9 cellular contexts compared by ENCODE assay signal in the genomic region with DNA sequence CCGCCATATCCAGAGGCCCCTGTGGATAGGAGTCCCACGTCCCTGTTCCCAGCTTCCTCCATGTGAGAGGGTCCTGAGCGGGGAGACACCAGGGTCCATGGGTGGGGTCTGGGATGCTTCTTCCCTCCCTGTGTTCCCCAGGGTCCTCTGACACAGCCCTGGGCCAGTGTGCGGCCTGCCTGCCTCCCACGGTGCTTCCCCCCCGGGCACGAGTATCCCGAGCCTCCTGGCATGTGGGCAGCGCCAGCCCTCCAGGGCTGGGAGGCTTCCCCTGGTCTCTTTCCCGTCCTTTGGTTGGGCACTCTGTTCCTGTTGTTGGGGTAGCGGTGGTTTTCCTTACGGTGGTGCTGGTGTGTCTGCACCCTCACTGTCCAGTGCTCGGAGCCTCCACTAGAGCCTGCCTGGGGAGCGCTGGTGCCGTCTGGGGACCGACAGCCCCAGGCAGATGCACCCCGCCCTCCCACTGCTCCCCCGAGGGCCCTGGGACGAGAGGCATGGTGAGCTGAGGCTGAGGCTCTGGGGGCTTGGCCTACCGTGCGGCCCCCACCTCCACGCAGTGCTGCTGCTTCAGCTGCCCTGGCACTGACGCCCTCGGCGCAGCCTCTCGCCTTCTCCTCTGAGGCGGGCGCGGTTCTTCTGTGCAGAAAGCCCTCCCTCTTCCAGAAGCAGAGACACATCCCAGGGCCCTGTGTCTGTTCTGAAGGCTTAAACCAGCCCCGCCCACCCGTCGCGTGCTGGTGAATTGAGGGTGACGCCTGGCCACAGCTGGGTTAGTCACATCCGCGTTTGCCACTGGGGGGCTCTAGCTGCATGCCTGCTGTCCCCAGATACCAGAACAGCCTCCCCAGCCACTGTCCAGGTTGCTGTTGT. TPM values are rescaled to one million over a fixed set of nuclear protein-coding genes. Genes with fewer than 3 reads are reported as not detected.
DNase-seq lines count a peak whose midpoint lies in the region; ATAC-seq and TF ChIP-seq lines count a peak whose summit lies in the region.
"Had no signal": no experiment of that assay in that cellular context is flagged by ENCODE, and none has a peak within 500 bp of the region (broad histone marks: within the 10 kb centered on the region; RNA-seq: fewer than 3 reads in every experiment).

No MANE protein-coding gene starts in this region.

- DNase-seq in GM12864 (ENCODE audit: low read depth): no peak
- peak; percentile 45 for DNase-seq in RPMI7951 (ENCODE audit: low read depth)
- peak in 1 of 2 donors; percentile 41 for DNase-seq in foreskin keratinocyte
- DNase-seq in smooth muscle cell (lab: John Stamatoyannopoulos, UW; ENCODE audit: unreplicated experiment): peak; percentile 58
- DNase-seq in NOMO-1 (lab: John Stamatoyannopoulos, UW; ENCODE audit: unreplicated experiment in 2 of 2): no peak
- no peak for DNase-seq in amygdala (lab: John Stamatoyannopoulos, UW)

- H3K27me3 ChIP-seq in foreskin keratinocyte: no peaks in the 10 kb centered on the region
- H3K27me3 ChIP-seq in smooth muscle cell (ENCODE audit: low read depth): no peaks in the 10 kb centered on the region

- TF ChIP-seq CTCF in GM12864 (IDR thresholded peaks at IDR 0.05; ENCODE audit: low read depth, low read length, missing control alignments) (peak; percentile 31), foreskin keratinocyte (conservative IDR thresholded peaks at IDR 0.05) (peak; percentile 58), smooth muscle cell (IDR thresholded peaks at IDR 0.05; ENCODE audit: borderline replicate concordance, insufficient read depth, poor library complexity, severe bottlenecking) (peak; percentile 17)

- H4K20me1 ChIP-seq in smooth muscle cell (ENCODE audit: low read depth): peaks cover 14% of the 10 kb centered on the region

- H3K4me1 ChIP-seq in foreskin keratinocyte: peaks cover 14% of the 10 kb centered on the region
- peaks cover 6% of the 10 kb centered on the region for H3K4me1 ChIP-seq in smooth muscle cell (ENCODE audit: low read depth)

- no peaks in the 10 kb centered on the region for H3K9me3 ChIP-seq in smooth muscle cell (replicated peaks; ENCODE audit: low read depth)

- H3K4me3 ChIP-seq in GM12864 (ENCODE audit: low read depth, low read length) (no peak overlapping the region), smooth muscle cell (no peak overlapping the region)

- H3K27ac ChIP-seq in foreskin keratinocyte (no peak overlapping the region), smooth muscle cell (ENCODE audit: low read depth) (peak overlapping the region; percentile 3)
- H3K27ac ChIP-seq: HL-60 had no signal

- H2AFZ ChIP-seq in smooth muscle cell (ENCODE audit: low read depth): no peak overlapping the region

- no peak overlapping the region for H3K9ac ChIP-seq in smooth muscle cell (ENCODE audit: low read depth)

- ATAC-seq in foreskin keratinocyte: peak; percentile 57
- ATAC-seq in HG02840 (IDR thresholded peaks at IDR 0.05; ENCODE audit: low FRiP score, unreplicated experiment): no peak
- no peak for ATAC-seq in GM19455 (IDR thresholded peaks at IDR 0.05; ENCODE audit: unreplicated experiment)

- no peaks in the 10 kb centered on the region for H3K79me2 ChIP-seq in smooth muscle cell (ENCODE audit: low read depth)

- 58% methylated on average over 31 of the region's 36 CpGs for WGBS in smooth muscle cell (ENCODE audit: low lambda C conversion rate)

- H3K36me3 ChIP-seq in smooth muscle cell (ENCODE audit: low read depth): peaks cover 5% of the 10 kb centered on the region

- no peaks in the 10 kb centered on the region for H3F3A ChIP-seq in smooth muscle cell (ENCODE audit: low read depth)

- peak overlapping the region; percentile 74 for H3K4me2 ChIP-seq in smooth muscle cell

RNA-seq across cellular contexts. Expression of a gene that starts 27.9 kb away (rescaled TPM):
- total RNA-seq in RPMI7951 (2014; rRNA removed; shearing (Covaris generic)): 60.0 and 71.2 TPM in 2 replicates
- total RNA-seq in foreskin keratinocyte (55.8 and 58.3 TPM in 2 replicates), smooth muscle cell (36.0 and 38.6 TPM in 2 replicates)
- polyA plus RNA-seq in foreskin keratinocyte (81.0 and 84.9 TPM in 2 replicates), smooth muscle cell (76.5 and 94.5 TPM in 2 replicates)

RNA-seq across cellular contexts. Expression of a gene that starts 28.4 kb away (rescaled TPM):
- 18.9 and 24.7 TPM in 2 replicates for total RNA-seq in RPMI7951 (2014; rRNA removed; shearing (Covaris generic))
- total RNA-seq in foreskin keratinocyte (33.8 and 34.2 TPM in 2 replicates), smooth muscle cell (8.4 and 28.5 TPM in 2 replicates)
- polyA plus RNA-seq in foreskin keratinocyte (69.8 and 76.2 TPM in 2 replicates), smooth muscle cell (63.0 and 78.1 TPM in 2 replicates)

RNA-seq across cellular contexts. Expression of a gene that starts 40.9 kb away (rescaled TPM):
- total RNA-seq in RPMI7951 (2014; rRNA removed; shearing (Covaris generic)): 0.48 TPM in 1 of 2 replicates, not detected in the other
- total RNA-seq in foreskin keratinocyte: 0.39 and 0.78 TPM in 2 replicates
- polyA plus RNA-seq in foreskin keratinocyte: 0.17 and 0.64 TPM in 2 replicates
- total RNA-seq in smooth muscle cell: 2.9 and 3.5 TPM in 2 replicates
- polyA plus RNA-seq in smooth muscle cell: 12.6 and 20.7 TPM in 2 replicates

RNA-seq across cellular contexts. Expression of a gene that starts 44.5 kb away (rescaled TPM):
- total RNA-seq in RPMI7951 (2014; rRNA removed; shearing (Covaris generic)): 3.6 and 5.6 TPM in 2 replicates
- total RNA-seq in foreskin keratinocyte (8.4 and 10.7 TPM in 2 replicates), smooth muscle cell (4.2 and 4.8 TPM in 2 replicates)
- polyA plus RNA-seq in foreskin keratinocyte (4.9 and 5.6 TPM in 2 replicates), smooth muscle cell (3.4 and 5.5 TPM in 2 replicates)

RNA-seq across cellular contexts. Expression of a gene that starts 48.0 kb away (rescaled TPM):
- not detected in 2 replicates for total RNA-seq in RPMI7951 (2014; rRNA removed; shearing (Covaris generic))
- total RNA-seq in foreskin keratinocyte (0.17 TPM in 1 of 2 replicates, not detected in the other), smooth muscle cell (not detected in 2 replicates)
- polyA plus RNA-seq in foreskin keratinocyte (0.17 and 0.22 TPM in 2 replicates), smooth muscle cell (0.59 TPM in 1 of 2 replicates, not detected in the other)

Comparison
In these comparisons a context has a peak if more than half of its experiments do, and no peak if none do; other contexts are left out.
1. DNase-seq: peak in RPMI7951 (single experiment) and smooth muscle cell (single experiment); none in GM12864 (single experiment), NOMO-1 (0 of 2) and amygdala (0 of 56).
2. Peak in every context shown above with its lines, with median percentiles within 50 percentile points of each other: CTCF ChIP-seq.